In genomic region chr7:131424219-131424822, GRCh38 we compare ENCODE assay signal across 8 cellular contexts.
DNase-seq lines count a peak whose midpoint lies in the region; ATAC-seq, FAIRE-seq and TF ChIP-seq lines count a peak whose summit lies in the region.

No MANE protein-coding gene starts in this region.

- TF ChIP-seq CTCF in A549 (IDR thresholded peaks at IDR 0.05) (peak; percentile 82), GM10266 (IDR thresholded peaks at IDR 0.05; ENCODE audit: control insufficient read depth, insufficient read depth, low read depth, missing control alignments) (peak; percentile 50), heart right ventricle (IDR thresholded peaks at IDR 0.05) (peak; percentile 44 to 76 (median 68))

- H3K4me3 ChIP-seq in A549: no peak overlapping the region
- no peak overlapping the region for H3K4me3 ChIP-seq in heart right ventricle
- no peak overlapping the region for H3K4me3 ChIP-seq in small intestine (ENCODE audit: low read depth in 1 of 2, low read length in 2 of 2)

- H3K27me3 Mint-ChIP-seq in activated T-helper 17 cell treated with anti-CD3 and anti-CD28 coated beads, Interleukin-2, amount 50 U/mL, for 72 hours: no peaks in the 10 kb centered on the region

- no peak for TF ChIP-seq POLR2A in A549 (IDR thresholded peaks at IDR 0.05; ENCODE audit: low read length)

- ATAC-seq in A549 (peak; percentile 85 to 90), heart right ventricle (peak; percentile 48 to 86 (median 64)), HG02571 (IDR thresholded peaks at IDR 0.05; ENCODE audit: unreplicated experiment) (no peak), GM21737 (IDR thresholded peaks at IDR 0.05; ENCODE audit: unreplicated experiment) (no peak)
- ATAC-seq in activated T-helper 17 cell treated with anti-CD3 and anti-CD28 coated beads, Interleukin-2, amount 50 U/mL, for 72 hours (replicated peaks): peak; percentile 80

- peaks cover 12% of the 10 kb centered on the region for H3K4me1 ChIP-seq in A549
- H3K4me1 ChIP-seq in heart right ventricle: peaks cover 0 to 29% (median 13%) of the 10 kb centered on the region in 9 donors
- no peaks in the 10 kb centered on the region for H3K4me1 ChIP-seq in small intestine (ENCODE audit: control insufficient read depth in 2 of 2, insufficient read depth in 1 of 2, low read depth in 1 of 2, low read length in 1 of 2)

- intact Hi-C loops in heart right ventricle (cut with DNase I): loop anchor here in 7 of 10 donors (2.0 to 10.0 kb wide), 11 partner anchors 97 to 530 kb away; partner anchors contain the start of gene MKLN1 (in 4 of the 7)

- DNase-seq in A549 (ENCODE audit: low read depth in 1 of 2, low spot score in 1 of 2) (peak; percentile 19 to 51), GM10266 (ENCODE audit: extremely low spot score) (peak; percentile 13), NCI-H2029 (lab: John Stamatoyannopoulos, UW) (peak; percentile 12), heart right ventricle (no peak), small intestine (peak; percentile 45)

- TF ChIP-seq RAD21 in A549 (conservative IDR thresholded peaks at IDR 0.05 in 1 of 2, IDR thresholded peaks at IDR 0.05 in 1 of 2): peak; percentile 77 to 81

- CTCF ChIA-PET in A549 (lab: Yijun Ruan, JAX): interaction anchor here (0.6 to 2.8 kb wide), 16 partner anchors 9 to 550 kb away, joined by 3 to 9 read pairs (median 4); no protein-coding TSS in a partner anchor

- TF ChIP-seq EP300 in A549 (IDR thresholded peaks at IDR 0.05): no peak

- POLR2A ChIA-PET in A549 (lab: Yijun Ruan, JAX): no interaction called here

- peaks cover 0 to 35% (median 4%) of the 10 kb centered on the region in 9 donors for H3K36me3 ChIP-seq in heart right ventricle
- peaks cover 0 to 11% of the 10 kb centered on the region in 2 donors for H3K36me3 ChIP-seq in small intestine (ENCODE audit: control insufficient read depth in 2 of 2, insufficient read depth in 2 of 2, low read length in 2 of 2)

- H3K4me1 Mint-ChIP-seq in activated T-helper 17 cell treated with anti-CD3 and anti-CD28 coated beads, Interleukin-2, amount 50 U/mL, for 72 hours: peaks cover 11% of the 10 kb centered on the region

- peak overlapping the region in 1 of 2 experiments; percentile 11; a peak in 1 of 6 replicates for H3K27ac ChIP-seq in A549
- H3K27ac ChIP-seq in heart right ventricle: no peak overlapping the region
- no peak overlapping the region for H3K27ac ChIP-seq in small intestine (ENCODE audit: low read depth in 1 of 2, low read length in 1 of 2)

- H3K4me3 Mint-ChIP-seq in activated T-helper 17 cell treated with anti-CD3 and anti-CD28 coated beads, Interleukin-2, amount 50 U/mL, for 72 hours: no peak overlapping the region

- 55% methylated on average over 5 of the region's 5 CpGs for WGBS in A549 (ENCODE audit: missing lambda C conversion rate)
- 74 to 78% methylated on average over 5 of the region's 5 CpGs for WGBS in heart right ventricle, 2 donors
- WGBS in small intestine, 3 donors: 80 to 87% (median 81%) methylated on average over 5 of the region's 5 CpGs

- H3K27me3 ChIP-seq in heart right ventricle: no peaks in the 10 kb centered on the region
- no peaks in the 10 kb centered on the region for H3K27me3 ChIP-seq in small intestine (ENCODE audit: control insufficient read depth in 2 of 2, insufficient read depth in 2 of 2, low read length in 2 of 2)

- no peaks in the 10 kb centered on the region for H3K9me3 ChIP-seq in A549
- H3K9me3 ChIP-seq in heart right ventricle: no peaks in the 10 kb centered on the region
- H3K9me3 ChIP-seq in small intestine (ENCODE audit: control insufficient read depth, low read depth): no peaks in the 10 kb centered on the region

- FAIRE-seq in A549 (lab: Jason Lieb, UNC): peak; percentile 51
- peak; percentile 72 for FAIRE-seq in small intestine (lab: Jason Lieb, UNC)

- H3K9me3 Mint-ChIP-seq in activated T-helper 17 cell treated with anti-CD3 and anti-CD28 coated beads, Interleukin-2, amount 50 U/mL, for 72 hours: no peaks in the 10 kb centered on the region

- peaks cover 42% of the 10 kb centered on the region for H3K36me3 Mint-ChIP-seq in activated T-helper 17 cell treated with anti-CD3 and anti-CD28 coated beads, Interleukin-2, amount 50 U/mL, for 72 hours (ENCODE audit: low read depth)

- no peak overlapping the region for H3K4me2 ChIP-seq in A549

- no peak overlapping the region for H3K27ac Mint-ChIP-seq in activated T-helper 17 cell treated with anti-CD3 and anti-CD28 coated beads, Interleukin-2, amount 50 U/mL, for 72 hours

TF ChIP-seq in A549, 52 proteins besides CTCF, POLR2A, EP300 and RAD21:
- no peak for TF ChIP-seq MAFK (IDR thresholded peaks at IDR 0.05; ENCODE audit: partially characterized antibody)
- no peak for TF ChIP-seq PHF8 (IDR thresholded peaks at IDR 0.05; ENCODE audit: borderline replicate concordance, low read depth)
- peak; percentile 80 for TF ChIP-seq SMC3 (IDR thresholded peaks at IDR 0.05)
- no peak for TF ChIP-seq RNF2 (IDR thresholded peaks at IDR 0.05; ENCODE audit: borderline replicate concordance, low read depth)
- TF ChIP-seq, protein P1, sequence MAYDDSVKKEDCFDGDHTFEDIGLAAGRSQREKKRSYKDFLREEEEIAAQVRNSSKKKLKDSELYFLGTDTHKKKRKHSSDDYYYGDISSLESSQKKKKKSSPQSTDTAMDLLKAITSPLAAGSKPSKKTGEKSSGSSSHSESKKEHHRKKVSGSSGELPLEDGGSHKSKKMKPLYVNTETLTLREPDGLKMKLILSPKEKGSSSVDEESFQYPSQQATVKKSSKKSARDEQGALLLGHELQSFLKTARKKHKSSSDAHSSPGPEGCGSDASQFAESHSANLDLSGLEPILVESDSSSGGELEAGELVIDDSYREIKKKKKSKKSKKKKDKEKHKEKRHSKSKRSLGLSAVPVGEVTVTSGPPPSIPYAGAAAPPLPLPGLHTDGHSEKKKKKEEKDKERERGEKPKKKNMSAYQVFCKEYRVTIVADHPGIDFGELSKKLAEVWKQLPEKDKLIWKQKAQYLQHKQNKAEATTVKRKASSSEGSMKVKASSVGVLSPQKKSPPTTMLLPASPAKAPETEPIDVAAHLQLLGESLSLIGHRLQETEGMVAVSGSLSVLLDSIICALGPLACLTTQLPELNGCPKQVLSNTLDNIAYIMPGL (CRISPR knock-in tag; IDR thresholded peaks at IDR 0.05; ENCODE audit: borderline replicate concordance): no peak
- TF ChIP-seq CEBPB (IDR thresholded peaks at IDR 0.05): peak; percentile 46 to 74; a peak in 2 of 4 replicates
- no peak for TF ChIP-seq E2F6 (IDR thresholded peaks at IDR 0.05; ENCODE audit: borderline replicate concordance, low read depth)
- no peak for TF ChIP-seq BHLHE40 (IDR thresholded peaks at IDR 0.05; ENCODE audit: low read depth, low read length)
- TF ChIP-seq MAZ (IDR thresholded peaks at IDR 0.05; ENCODE audit: borderline replicate concordance, low read depth, low read length): no peak
- no peak for TF ChIP-seq JUNB (IDR thresholded peaks at IDR 0.05)
- TF ChIP-seq RARB (CRISPR knock-in tag; IDR thresholded peaks at IDR 0.05): no peak
- TF ChIP-seq KDM5A (IDR thresholded peaks at IDR 0.05): no peak
- no peak for TF ChIP-seq ZFP36 (IDR thresholded peaks at IDR 0.05; ENCODE audit: borderline replicate concordance, partially characterized antibody)
- TF ChIP-seq NPAS2 (CRISPR knock-in tag; IDR thresholded peaks at IDR 0.05; ENCODE audit: borderline replicate concordance): no peak
TF ChIP-seq in A549: peak in this region for 2.

Comparison
In these comparisons a context has a peak if more than half of its experiments do, and no peak if none do; other contexts are left out.
1. ATAC-seq: peak in A549 (2 of 2), activated T-helper 17 cell treated with anti-CD3 and anti-CD28 coated beads, Interleukin-2, amount 50 U/mL, for 72 hours (single experiment) and heart right ventricle (8 of 8); none in HG02571 (single experiment) and GM21737 (single experiment).
2. DNase-seq: peak in A549 (2 of 2), GM10266 (single experiment), NCI-H2029 (single experiment) and small intestine (single experiment); none in heart right ventricle (0 of 2).
3. Peak in every context shown above with its lines, with median percentiles within 50 percentile points of each other: CTCF ChIP-seq.